8 cellular contexts compared by ENCODE assay signal in genomic region chr3:42031808-42032475, GRCh38. TPM values are rescaled to one million over a fixed set of nuclear protein-coding genes. Genes with fewer than 3 reads are reported as not detected.
DNase-seq lines count a peak whose midpoint lies in the region; ATAC-seq and TF ChIP-seq lines count a peak whose summit lies in the region.

No MANE protein-coding gene starts in this region.

- DNase-seq in body of pancreas (no peak), kidney tubule cell (ENCODE audit: low spot score) (peak; percentile 46), AG08396 (ENCODE audit: low spot score) (no peak), MG63 (no peak), NCI-H526 (lab: John Stamatoyannopoulos, UW) (no peak)
- no peak for DNase-seq in stimulated activated naive B cell treated with anti-CD40 and anti-IgM and Interleukin-4, amounts not matched to agents 10 μg/mL and 1 μg/mL and 100 μg/mL, for 72 hours

- H3K36me3 Mint-ChIP-seq in stimulated activated naive B cell treated with anti-CD40 and anti-IgM and Interleukin-4, amounts not matched to agents 10 μg/mL and 1 μg/mL and 100 μg/mL, for 72 hours, result peaks cover 25 to 43% of the 10 kb centered on the region in 2 donors

- intact Hi-C loops in body of pancreas (cut with DNase I), result no loop called here

- H3K4me3 ChIP-seq in HUES6 (ENCODE audit: low read depth, low read length) (no peak overlapping the region), body of pancreas (no peak overlapping the region), MG63 (no peak overlapping the region)

- H3K27me3 ChIP-seq in HUES6 (ENCODE audit: control insufficient read depth, insufficient read depth, low read length) (no peaks in the 10 kb centered on the region), body of pancreas (no peaks in the 10 kb centered on the region), MG63 (no peaks in the 10 kb centered on the region)

- TF ChIP-seq POLR2A in body of pancreas (IDR thresholded peaks at IDR 0.05), result no peak

- H3K9me3 Mint-ChIP-seq in stimulated activated naive B cell treated with anti-CD40 and anti-IgM and Interleukin-4, amounts not matched to agents 10 μg/mL and 1 μg/mL and 100 μg/mL, for 72 hours, result peaks cover 5 to 6% of the 10 kb centered on the region in 2 donors

- H3K4me3 Mint-ChIP-seq in stimulated activated naive B cell treated with anti-CD40 and anti-IgM and Interleukin-4, amounts not matched to agents 10 μg/mL and 1 μg/mL and 100 μg/mL, for 72 hours, result no peak overlapping the region

- ATAC-seq in body of pancreas, result no peak
- ATAC-seq in stimulated activated naive B cell treated with anti-CD40 and anti-IgM and Interleukin-4, amounts not matched to agents 10 μg/mL and 1 μg/mL and 100 μg/mL, for 72 hours (replicated peaks), result no peak
- no peak for ATAC-seq in HG02798 (IDR thresholded peaks at IDR 0.05; ENCODE audit: poor library complexity, unreplicated experiment)

- peaks cover 10% of the 10 kb centered on the region for H3K36me3 ChIP-seq in HUES6 (ENCODE audit: control insufficient read depth, insufficient read depth, low read length)
- no peaks in the 10 kb centered on the region for H3K36me3 ChIP-seq in body of pancreas (replicated peaks in 1 of 2; ENCODE audit: insufficient read depth in 1 of 2, low read depth in 2 of 2)
- no peaks in the 10 kb centered on the region; the same call in 1 of the 2 replicates for H3K36me3 ChIP-seq in MG63

- peak overlapping the region; percentile 56 for H3K27ac Mint-ChIP-seq in stimulated activated naive B cell treated with anti-CD40 and anti-IgM and Interleukin-4, amounts not matched to agents 10 μg/mL and 1 μg/mL and 100 μg/mL, for 72 hours

- H3K9me3 ChIP-seq in HUES6 (ENCODE audit: control insufficient read depth, insufficient read depth, low read depth, low read length) (no peaks in the 10 kb centered on the region), body of pancreas (no peaks in the 10 kb centered on the region), MG63 (no peaks in the 10 kb centered on the region)

- H3K4me1 ChIP-seq in HUES6 (ENCODE audit: control insufficient read depth, insufficient read depth, low read length) (peaks cover 35% of the 10 kb centered on the region), body of pancreas (peaks cover 38% of the 10 kb centered on the region)

- TF ChIP-seq CTCF in body of pancreas (IDR thresholded peaks at IDR 0.05), result no peak

- no peaks in the 10 kb centered on the region for H3K27me3 Mint-ChIP-seq in stimulated activated naive B cell treated with anti-CD40 and anti-IgM and Interleukin-4, amounts not matched to agents 10 μg/mL and 1 μg/mL and 100 μg/mL, for 72 hours

- peak overlapping the region; percentile 65 for H3K27ac ChIP-seq in HUES6 (ENCODE audit: low read depth, low read length)
- H3K27ac ChIP-seq in body of pancreas, result peak overlapping the region in 3 of 4 donors; percentile 25 to 67 (median 40)

- peak overlapping the region; percentile 17 for H3K9ac ChIP-seq in HUES6 (ENCODE audit: low read length)

- peaks cover 54 to 76% of the 10 kb centered on the region in 2 donors for H3K4me1 Mint-ChIP-seq in stimulated activated naive B cell treated with anti-CD40 and anti-IgM and Interleukin-4, amounts not matched to agents 10 μg/mL and 1 μg/mL and 100 μg/mL, for 72 hours

- 63 to 68% methylated on average over 8 of the region's 8 CpGs for WGBS in body of pancreas, 2 donors

RNA-seq across cellular contexts. Expression of gene TRAK1, which starts 59.2 kb away (rescaled TPM):
- total RNA-seq in body of pancreas, result 10 to 100 TPM; 17.1 to 24.1 TPM
- total RNA-seq in MG63 (2014; rRNA removed; shearing (Covaris generic); ENCODE audit: low replicate concordance), result 7.1 and 8.2 TPM in 2 replicates
